ENCODE assay signal across 29 cellular contexts in genomic region chr14:25552826-25553225, GRCh38.
DNase-seq lines count a peak whose midpoint lies in the region; ATAC-seq, FAIRE-seq and TF ChIP-seq lines count a peak whose summit lies in the region.
"Had no signal": no experiment of that assay in that cellular context is flagged by ENCODE, and none has a peak within 500 bp of the region (broad histone marks: within the 10 kb centered on the region; RNA-seq: fewer than 3 reads in every experiment).

No MANE protein-coding gene starts in this region.

- H3K4me2 ChIP-seq in HepG2 (ENCODE audit: low read depth, low read length) = no peak overlapping the region
- H3K4me2 ChIP-seq: A549; BLaER1; BLaER1 treated with 17β-estradiol and CSF1 and Interleukin-3, amounts not matched to agents 10 nM and 100 nM had no signal

- intact Hi-C loops in HepG2 (cut with micrococcal nuclease; ENCODE audit: unreplicated experiment) (no loop called here), right lobe of liver (cut with DNase I) (no loop called here)

- no peak for TF ChIP-seq RAD21 in HepG2 (CRISPR knock-in tag; IDR thresholded peaks at IDR 0.05)

- H3K4me3 ChIP-seq in HepG2 (replicated peaks in 1 of 3; ENCODE audit: insufficient read depth in 1 of 3, low read depth in 2 of 3, low read length in 3 of 3) (no peak overlapping the region), right lobe of liver (no peak overlapping the region)
- H3K4me3 ChIP-seq: A549; BLaER1; BLaER1 treated with 17β-estradiol and CSF1 and Interleukin-3, amounts not matched to agents 10 nM and 100 nM had no signal

- H3K27ac ChIP-seq in HepG2 (ENCODE audit: extremely low read length, insufficient read depth, low read length) (no peak overlapping the region), right lobe of liver (no peak overlapping the region)
- H3K27ac ChIP-seq: 22Rv1; A549; BLaER1; BLaER1 treated with 17β-estradiol and CSF1 and Interleukin-3, amounts not matched to agents 10 nM and 100 nM; C4-2B had no signal

- POLR2A ChIA-PET in HepG2 (lab: Yijun Ruan, JAX) = no interaction called here

- H3K36me3 ChIP-seq in HepG2 (replicated peaks in 1 of 2; ENCODE audit: control insufficient read depth in 1 of 2, insufficient read depth in 2 of 2, low read length in 2 of 2) = no peaks in the 10 kb centered on the region
- no peaks in the 10 kb centered on the region for H3K36me3 ChIP-seq in right lobe of liver
- H3K36me3 ChIP-seq: BE2C; BLaER1; BLaER1 treated with 17β-estradiol and CSF1 and Interleukin-3, amounts not matched to agents 10 nM and 100 nM had no signal

- no peaks in the 10 kb centered on the region for H3K27me3 ChIP-seq in HepG2 (ENCODE audit: control insufficient read depth in 1 of 2, insufficient read depth in 2 of 2, low read length in 2 of 2)
- H3K27me3 ChIP-seq in right lobe of liver = no peaks in the 10 kb centered on the region
- H3K27me3 ChIP-seq: BE2C; BLaER1; BLaER1 treated with 17β-estradiol and CSF1 and Interleukin-3, amounts not matched to agents 10 nM and 100 nM had no signal

- H3K9ac ChIP-seq in HepG2 (ENCODE audit: insufficient read depth, low read depth, low read length) = no peak overlapping the region
- H3K9ac ChIP-seq: BLaER1; BLaER1 treated with 17β-estradiol and CSF1 and Interleukin-3, amounts not matched to agents 10 nM and 100 nM had no signal

- WGBS in HepG2 (ENCODE audit: low lambda C conversion rate) = 1% methylated on average over 2 of the region's 2 CpGs
- WGBS in right lobe of liver (ENCODE audit: insufficient coverage, low coverage, low lambda C conversion rate, missing lambda C conversion rate) = 23% methylated on average over 2 of the region's 2 CpGs

- in situ Hi-C loops in HepG2 (cut with HindIII; ENCODE audit: extremely low pct_ligation_motif_present, low pct_unique_long_range_greater_than_20kb) = no loop called here

- TF ChIP-seq EP300 in HepG2 (IDR thresholded peaks at IDR 0.05; ENCODE audit: low read depth in 2 of 2, low read length in 2 of 2) (no peak), HepG2 (CRISPR knock-in tag; IDR thresholded peaks at IDR 0.05; ENCODE audit: borderline replicate concordance) (no peak)

- peaks cover 97% of the 10 kb centered on the region for H3K9me3 ChIP-seq in HepG2 (ENCODE audit: low read length)
- no peaks in the 10 kb centered on the region for H3K9me3 ChIP-seq in right lobe of liver
- H3K9me3 ChIP-seq: A549, BE2C, BLaER1, Caco-2 had no signal

- H4K20me1 ChIP-seq in HepG2 (ENCODE audit: insufficient read depth, low read length) = no peaks in the 10 kb centered on the region
- H4K20me1 ChIP-seq: BLaER1; BLaER1 treated with 17β-estradiol and CSF1 and Interleukin-3, amounts not matched to agents 10 nM and 100 nM had no signal

- ATAC-seq in HepG2 (no peak), right lobe of liver (no peak)
- ATAC-seq: A549; CD8-positive, alpha-beta T cell had no signal

- FAIRE-seq in HepG2 (lab: Jason Lieb, UNC) = no peak
- FAIRE-seq: A204.1, D721Med had no signal

- H3K79me2 ChIP-seq in HepG2 (ENCODE audit: insufficient read depth, low read length) = no peaks in the 10 kb centered on the region

- TF ChIP-seq CTCF in HepG2 (CRISPR knock-in tag; IDR thresholded peaks at IDR 0.05) = no peak
- no peak for TF ChIP-seq CTCF in right lobe of liver (IDR thresholded peaks at IDR 0.05)

- CTCF ChIA-PET in HepG2 (lab: Yijun Ruan, JAX; ENCODE audit: low intra/inter-chr PET ratio, low total read pairs) = no interaction called here

- BruUV-seq in HepG2 (replicated peaks; lab: Mats Ljungman, UMichigan) = no TSS peak

- TF ChIP-seq POLR2A in HepG2 (IDR thresholded peaks at IDR 0.05; ENCODE audit: insufficient read depth in 1 of 2, low read depth in 2 of 2, low read length in 2 of 2) = no peak
- TF ChIP-seq POLR2A in right lobe of liver (IDR thresholded peaks at IDR 0.05) = no peak

- DNase-seq in HepG2 (ENCODE audit: low spot score) (no peak), right lobe of liver (no peak)
- DNase-seq: 8988T; ACHN; AML-193; BE2C; C1 segment of cervical spinal cord; Caco-2; Calu3; CD4-positive, alpha-beta memory T cell; CD4-positive, alpha-beta T cell; CD4-positive, CD25-positive, alpha-beta regulatory T cell; CD8-positive, alpha-beta memory T cell; CD8-positive, alpha-beta T cell; COR-L47; DMS 273 treated with DMSO at 0.1 percent for 48 hours; DMS153; DMS53; DMS79; DMS79 treated with DMSO at 0.1 percent for 48 hours; DND-41; EL had no signal

- H2AFZ ChIP-seq in HepG2 (ENCODE audit: low read length) = no peak overlapping the region

- H3K4me1 ChIP-seq in HepG2 (ENCODE audit: insufficient read depth, low read length) (no peaks in the 10 kb centered on the region), right lobe of liver (no peaks in the 10 kb centered on the region)
- H3K4me1 ChIP-seq: A549, BE2C, Caco-2 had no signal

TF ChIP-seq in HepG2, 621 proteins besides CTCF, POLR2A, EP300 and RAD21:
- TF ChIP-seq CREB1 (IDR thresholded peaks at IDR 0.05) (peak; percentile 85), CREB1 (CRISPR knock-in tag; IDR thresholded peaks at IDR 0.05) (no peak), ATF7 (IDR thresholded peaks at IDR 0.05) (peak; percentile 71), ATF7 (CRISPR knock-in tag; IDR thresholded peaks at IDR 0.05) (no peak), PHB2 (IDR thresholded peaks at IDR 0.05; ENCODE audit: partially characterized antibody) (no peak), ELF3 (CRISPR knock-in tag; IDR thresholded peaks at IDR 0.05) (no peak), STAT5B (CRISPR knock-in tag; IDR thresholded peaks at IDR 0.05) (no peak)
